ENCODE assay signal across 9 cellular contexts in the genomic region with DNA sequence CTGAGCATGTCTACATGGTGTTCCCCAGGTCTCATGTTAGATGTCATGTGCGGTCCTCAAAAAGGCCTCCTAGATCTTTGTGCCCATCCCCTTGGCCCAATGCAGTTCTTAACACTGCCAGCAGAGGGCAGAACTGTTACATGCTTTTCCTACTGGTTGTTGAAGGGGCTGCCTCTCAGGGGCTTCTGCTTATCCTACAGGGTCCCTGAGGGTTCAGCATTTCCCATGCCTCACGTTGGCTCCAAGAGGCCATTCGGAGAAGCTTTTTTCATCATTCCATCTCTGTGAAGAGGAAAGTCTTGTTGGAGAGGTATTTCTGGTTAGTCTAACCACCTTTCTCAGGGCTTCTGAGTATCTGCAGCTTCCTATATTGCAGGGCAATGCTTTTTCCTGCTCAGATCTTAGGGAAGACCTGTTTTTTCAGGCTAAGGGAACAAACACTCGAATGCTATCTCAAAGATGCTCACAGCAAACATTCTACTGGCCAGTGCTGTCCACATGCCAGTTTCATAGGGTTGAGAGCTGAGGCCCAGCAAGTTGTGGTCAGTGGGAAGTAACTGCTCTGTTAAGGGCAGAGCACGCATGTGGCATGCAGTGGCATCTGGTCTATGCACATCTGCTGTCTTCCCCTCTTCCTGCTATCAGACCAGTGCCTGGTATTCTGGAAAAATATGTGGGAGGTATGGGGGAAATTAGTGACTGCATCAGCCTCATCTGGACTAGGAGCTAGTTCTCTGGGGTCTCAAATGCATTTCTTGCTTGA. TPM values are rescaled to one million over a fixed set of nuclear protein-coding genes. Genes with fewer than 3 reads are reported as not detected.
DNase-seq lines count a peak whose midpoint lies in the region; ATAC-seq and TF ChIP-seq lines count a peak whose summit lies in the region.
"Had no signal": no experiment of that assay in that cellular context is flagged by ENCODE, and none has a peak within 500 bp of the region (broad histone marks: within the 10 kb centered on the region; RNA-seq: fewer than 3 reads in every experiment).

No MANE protein-coding gene starts in this region.

- CTCF ChIA-PET in Caco-2 (lab: Charles Lee) = interaction anchor here (0.7 to 2.7 kb wide), 4 partner anchors 30 to 744 kb away, joined by 3 to 32 read pairs (median 4); no protein-coding TSS in a partner anchor

- H3K27me3 Mint-ChIP-seq in Caco-2 (ENCODE audit: insufficient read depth, unreplicated experiment) (no peaks in the 10 kb centered on the region), natural killer cell (ENCODE audit: low read depth in 2 of 2) (no peaks in the 10 kb centered on the region)

- DNase-seq in Caco-2 (peak; percentile 83 to 87), GM19240 (ENCODE audit: insufficient read length, low spot score) (peak; percentile 9), SW480 (ENCODE audit: low spot score) (peak; percentile 21), epithelial cell of esophagus (ENCODE audit: low read depth) (peak; percentile 39), natural killer cell (peak; percentile 24), NCI-H526 treated with DMSO at 0.1 percent for 48 hours (lab: John Stamatoyannopoulos, UW) (no peak), SIG-M5 (lab: John Stamatoyannopoulos, UW) (no peak)

- peak; percentile 79 for ATAC-seq in HG03460 (IDR thresholded peaks at IDR 0.05; ENCODE audit: unreplicated experiment)
- ATAC-seq in natural killer cell = peak in 2 of 3 donors; percentile 44 to 52

- no peaks in the 10 kb centered on the region for H3K36me3 ChIP-seq in Caco-2 (ENCODE audit: control insufficient read depth, insufficient read depth, low read length)

- H3K4me3 ChIP-seq in Caco-2 (ENCODE audit: low read depth, low read length) (no peak overlapping the region), epithelial cell of esophagus (ENCODE audit: low read length) (no peak overlapping the region)

- intact Hi-C loops in Caco-2 (cut with micrococcal nuclease; ENCODE audit: unreplicated experiment) (loop anchor here (1.0 kb wide), 1 partner anchor 39 kb away; no protein-coding TSS in a partner anchor), natural killer cell (cut with micrococcal nuclease) (no loop called here)

- H3K36me3 Mint-ChIP-seq in Caco-2 (ENCODE audit: insufficient read depth, unreplicated experiment) (no peaks in the 10 kb centered on the region), natural killer cell (no peaks in the 10 kb centered on the region)

- BruUV-seq in Caco-2 (replicated peaks; lab: Mats Ljungman, UMichigan) = no TSS peak

- no peaks in the 10 kb centered on the region for H3K27me3 ChIP-seq in Caco-2 (replicated peaks; ENCODE audit: control insufficient read depth, insufficient read depth, low read length)

- H3K4me1 Mint-ChIP-seq in Caco-2 (ENCODE audit: low read depth, unreplicated experiment) = no peaks in the 10 kb centered on the region
- H3K4me1 Mint-ChIP-seq in natural killer cell = no peaks in the 10 kb centered on the region

- no peak overlapping the region for H3K27ac Mint-ChIP-seq in Caco-2 (ENCODE audit: unreplicated experiment)
- no peak overlapping the region for H3K27ac Mint-ChIP-seq in natural killer cell

- POLR2A ChIA-PET in Caco-2 (lab: Charles Lee) = no interaction called here

- TF ChIP-seq CTCF in Caco-2 (IDR thresholded peaks at IDR 0.05; ENCODE audit: insufficient read depth in 1 of 2, low read depth in 1 of 2, low read length in 1 of 2, severe bottlenecking in 1 of 2, unreplicated experiment in 1 of 2) (peak; percentile 100), epithelial cell of esophagus (IDR thresholded peaks at IDR 0.05; ENCODE audit: insufficient read depth, low read depth, low read length, missing control alignments) (peak; percentile 95), natural killer cell (IDR thresholded peaks at IDR 0.05) (peak; percentile 62)

- no peaks in the 10 kb centered on the region for H3K4me1 ChIP-seq in Caco-2

- H3K9me3 Mint-ChIP-seq in Caco-2 (ENCODE audit: unreplicated experiment) (no peaks in the 10 kb centered on the region), natural killer cell (peaks cover 0 to 3% of the 10 kb centered on the region in 2 donors)

- peaks cover 5% of the 10 kb centered on the region; the same call in 1 of the 2 replicates for H3K9me3 ChIP-seq in Caco-2

- H3K4me3 Mint-ChIP-seq in Caco-2 (ENCODE audit: unreplicated experiment) = no peak overlapping the region
- no peak overlapping the region for H3K4me3 Mint-ChIP-seq in natural killer cell

RNA-seq across cellular contexts. Expression of a gene that starts 31.5 kb away (rescaled TPM):
- total RNA-seq in Caco-2 (2022) = 0.20 and 0.46 TPM in 2 replicates
- not detected for total RNA-seq in natural killer cell
- total RNA-seq: renal cortical epithelial cell had no signal

Comparison
In these comparisons a context has a peak if more than half of its experiments do, and no peak if none do; other contexts are left out.
1. DNase-seq: peak in Caco-2 (2 of 2), GM19240 (single experiment), SW480 (single experiment), epithelial cell of esophagus (single experiment) and natural killer cell (single experiment); none in NCI-H526 treated with DMSO at 0.1 percent for 48 hours (single experiment) and SIG-M5 (single experiment).
2. Peak in every context shown above with its lines, with median percentiles within 50 percentile points of each other: CTCF ChIP-seq.